27 cellular contexts compared by ENCODE assay signal in the genomic region with DNA sequence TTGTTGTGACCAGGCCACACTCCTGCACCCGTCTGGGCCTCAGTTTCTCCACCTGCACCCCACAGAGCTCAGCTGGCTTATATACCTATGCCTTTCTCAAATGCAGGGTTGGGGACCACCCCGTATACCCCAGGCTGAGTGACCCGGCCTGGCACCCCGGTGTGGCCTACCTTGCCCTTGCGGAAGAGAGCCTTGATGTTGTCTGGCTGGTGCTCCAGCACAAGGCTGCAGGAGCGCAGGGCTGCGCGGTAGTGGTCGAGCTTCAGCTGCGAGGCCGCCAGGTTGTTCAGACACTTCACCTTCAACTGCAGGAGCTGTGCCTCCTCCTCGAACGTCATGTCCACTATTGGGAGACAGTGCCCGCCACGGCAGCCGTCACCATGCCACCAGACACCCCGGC.
"Had no signal": no experiment of that assay in that cellular context is flagged by ENCODE, and none has a peak within 500 bp of the region (broad histone marks: within the 10 kb centered on the region; RNA-seq: fewer than 3 reads in every experiment).

No MANE protein-coding gene starts in this region.

- FAIRE-seq: colon, urothelium cell line had no signal

- DNase-seq: effector CD8-positive, alpha-beta T cell; endodermal cell; foreskin keratinocyte; heart left ventricle; left cardiac atrium; left lung; mesendoderm; midbrain; naive thymus-derived CD4-positive, alpha-beta T cell; sigmoid colon; stimulated activated CD4-positive, alpha-beta T cell treated with anti-CD3 and anti-CD28 coated beads, Interleukin-2, amount 100 ng/mL, for 24 hours; stimulated activated CD4-positive, alpha-beta T cell treated with anti-CD3 and anti-CD28 coated beads, Interleukin-4, amount 100 ng/mL, for 24 hours; stimulated activated naive CD8-positive, alpha-beta T cell treated with anti-CD3 and anti-CD28 coated beads, Interleukin-15, Interleukin-2, amounts not matched to agents 100 U/mL and 50 U/mL, for 24 hours; substantia nigra; testis; tibial artery had no signal

- H3K4me3 ChIP-seq: esophagus muscularis mucosa, gastroesophageal sphincter, heart left ventricle, hepatocyte, left lung, prostate gland, right atrium auricular region, sigmoid colon, testis, tibial artery, upper lobe of left lung had no signal

- H3K4me2 ChIP-seq: hepatocyte had no signal

- H2AFZ ChIP-seq: hepatocyte had no signal

- H3K9me3 ChIP-seq: esophagus muscularis mucosa, gastroesophageal sphincter, heart left ventricle, left lung, neutrophil, prostate gland, right atrium auricular region, sigmoid colon, testis, tibial artery, upper lobe of left lung had no signal

- H3K27me3 ChIP-seq: esophagus muscularis mucosa, foreskin keratinocyte, gastroesophageal sphincter, heart left ventricle, hepatocyte, left lung, neutrophil, right atrium auricular region, sigmoid colon, testis, tibial artery, upper lobe of left lung had no signal

- ATAC-seq: foreskin keratinocyte; gastroesophageal sphincter; heart left ventricle; left cardiac atrium; left lung; naive thymus-derived CD4-positive, alpha-beta T cell; stimulated activated memory B cell treated with anti-CD40 and anti-IgM and Interleukin-4, amounts not matched to agents 10 μg/mL and 1 μg/mL and 100 μg/mL, for 72 hours; stimulated activated naive CD8-positive, alpha-beta T cell treated with anti-CD3 and anti-CD28 coated beads, Interleukin-15, Interleukin-2, amounts not matched to agents 100 U/mL and 50 U/mL, for 24 hours had no signal

- H3K4me1 ChIP-seq: foreskin keratinocyte had no signal

- H3K27ac ChIP-seq: epithelial cell of prostate, esophagus muscularis mucosa, foreskin keratinocyte, gastroesophageal sphincter, heart left ventricle, hepatocyte, left lung, neutrophil, prostate gland, right atrium auricular region, sigmoid colon, testis, tibial artery, upper lobe of left lung had no signal
